Comparison of ENCODE assay signal across 22 cellular contexts in genomic region chr2:23246992-23247683, GRCh38.
"Had no signal": no experiment of that assay in that cellular context is flagged by ENCODE, and none has a peak within 500 bp of the region (broad histone marks: within the 10 kb centered on the region; RNA-seq: fewer than 3 reads in every experiment).

No MANE protein-coding gene starts in this region.

- ATAC-seq: left colon; left ventricle myocardium superior; natural killer cell; psoas muscle; right cardiac atrium; stimulated activated memory B cell treated with anti-CD40 and anti-IgM and Interleukin-4, amounts not matched to agents 10 μg/mL and 1 μg/mL and 100 μg/mL, for 72 hours; upper lobe of right lung had no signal

- H3K27me3 ChIP-seq: ovary, transverse colon, upper lobe of right lung, uterus had no signal

- FAIRE-seq: frontal cortex had no signal

- H3K4me3 ChIP-seq: dorsolateral prefrontal cortex, lung, ovary, psoas muscle, skin epidermis, spleen, transverse colon, upper lobe of right lung, uterus had no signal

- H3K9me3 ChIP-seq: ovary, psoas muscle, spleen, transverse colon, upper lobe of right lung, uterus had no signal

- H3K36me3 ChIP-seq: ovary, spleen, transverse colon, upper lobe of right lung, uterus had no signal

- H3K4me1 ChIP-seq: psoas muscle, spleen, transverse colon, upper lobe of right lung, uterus had no signal

- DNase-seq: dorsolateral prefrontal cortex; effector CD4-positive, alpha-beta T cell; hypothalamus; immature natural killer cell; islet precursor cell; kidney glomerular epithelial cell; left colon; left ventricle myocardium superior; natural killer cell; occipital lobe; ovary; psoas muscle; right cardiac atrium; spleen; stimulated activated CD4-positive, alpha-beta T cell treated with anti-CD3 and anti-CD28 coated beads, Interleukin-4, amount 100 ng/mL, for 4 hours; transverse colon; upper lobe of right lung; uterus had no signal

- H3K27ac ChIP-seq: dorsolateral prefrontal cortex, ovary, psoas muscle, skin epidermis, spleen, transverse colon, upper lobe of right lung, uterus had no signal
